In the genomic region with DNA sequence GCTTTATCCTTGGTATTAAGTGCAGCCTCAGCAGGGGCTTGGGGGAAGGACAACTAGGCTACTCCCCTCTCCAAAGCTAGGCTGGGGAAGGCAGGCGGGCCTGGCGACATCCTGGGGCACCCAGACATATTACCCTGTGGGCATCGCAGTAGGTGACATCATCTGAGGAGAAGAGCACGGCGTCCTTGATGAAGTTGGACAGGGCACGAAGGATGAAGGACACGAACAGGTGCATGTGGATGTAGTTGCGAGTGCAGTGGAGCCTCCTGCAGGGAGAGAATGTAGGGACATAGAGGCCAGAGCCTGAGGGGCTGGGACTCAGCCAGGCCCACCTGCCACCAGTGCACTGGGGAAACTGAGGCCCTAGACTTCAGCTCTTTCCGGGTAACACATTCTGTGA, we compare ENCODE assay signal across 21 cellular contexts. TPM values are rescaled to one million over a fixed set of nuclear protein-coding genes. Genes with fewer than 3 reads are reported as not detected.
A peak's percentile ranks its signal among the peaks of the same experiment; 100 is the strongest.
DNase-seq lines count a peak whose midpoint lies in the region; ATAC-seq, FAIRE-seq and TF ChIP-seq lines count a peak whose summit lies in the region.
"Had no signal": no experiment of that assay in that cellular context is flagged by ENCODE, and none has a peak within 500 bp of the region (broad histone marks: within the 10 kb centered on the region; RNA-seq: fewer than 3 reads in every experiment).

No MANE protein-coding gene starts in this region.

- intact Hi-C loops in HepG2 (cut with micrococcal nuclease; ENCODE audit: unreplicated experiment) = no loop called here
- intact Hi-C loops in right lobe of liver (cut with DNase I) = no loop called here
- intact Hi-C loops in dendritic cell treated with granulocyte-macrophage colony-stimulating factor and Interleukin-4, amounts not matched to agents 40 ng/mL and 50 ng/mL, for 4 days (cut with micrococcal nuclease) = no loop called here
- intact Hi-C loops in sigmoid colon (cut with DNase I) = no loop called here

- H3K36me3 ChIP-seq in HepG2 (replicated peaks in 1 of 2; ENCODE audit: control insufficient read depth in 1 of 2, insufficient read depth in 2 of 2, low read length in 2 of 2) = no peaks in the 10 kb centered on the region
- H3K36me3 ChIP-seq in right lobe of liver = no peaks in the 10 kb centered on the region
- H3K36me3 ChIP-seq in sigmoid colon = no peaks in the 10 kb centered on the region

- POLR2A ChIA-PET in HepG2 (lab: Yijun Ruan, JAX) = no interaction called here

- DNase-seq in HepG2 (ENCODE audit: low spot score) (no peak), right lobe of liver (no peak), sigmoid colon (peak; percentile 32), occipital lobe (lab: John Stamatoyannopoulos, UW) (no peak)
- DNase-seq: AML-193; Caco-2; CD4-positive, alpha-beta T cell; H9; IMR-90 had no signal

- TF ChIP-seq CTCF in HepG2 (CRISPR knock-in tag; IDR thresholded peaks at IDR 0.05) (no peak), right lobe of liver (IDR thresholded peaks at IDR 0.05) (no peak), sigmoid colon (IDR thresholded peaks at IDR 0.05) (no peak)

- H3K9ac ChIP-seq in HepG2 (ENCODE audit: insufficient read depth, low read depth, low read length) = no peak overlapping the region

- H3K4me3 ChIP-seq in HepG2 (replicated peaks in 1 of 3; ENCODE audit: insufficient read depth in 1 of 3, low read depth in 2 of 3, low read length in 3 of 3) = no peak overlapping the region
- H3K4me3 ChIP-seq in right lobe of liver = no peak overlapping the region
- no peak overlapping the region for H3K4me3 ChIP-seq in sigmoid colon
- H3K4me3 ChIP-seq: A549 had no signal

- in situ Hi-C loops in HepG2 (cut with HindIII; ENCODE audit: extremely low pct_ligation_motif_present, low pct_unique_long_range_greater_than_20kb) = no loop called here

- TF ChIP-seq RAD21 in HepG2 (CRISPR knock-in tag; IDR thresholded peaks at IDR 0.05) = no peak

- no peaks in the 10 kb centered on the region for H3K36me3 Mint-ChIP-seq in dendritic cell treated with granulocyte-macrophage colony-stimulating factor and Interleukin-4, amounts not matched to agents 40 ng/mL and 50 ng/mL, for 4 days (ENCODE audit: low read depth)

- no peaks in the 10 kb centered on the region for H3K9me3 Mint-ChIP-seq in dendritic cell treated with granulocyte-macrophage colony-stimulating factor and Interleukin-4, amounts not matched to agents 40 ng/mL and 50 ng/mL, for 4 days
- H3K9me3 Mint-ChIP-seq: CD4-positive, alpha-beta T cell; H9 had no signal

- no peak for FAIRE-seq in HepG2 (lab: Jason Lieb, UNC)
- FAIRE-seq: A549, D721Med, G401.6, GM12891, GM19239, H1 had no signal

- no peak overlapping the region for H2AFZ ChIP-seq in HepG2 (ENCODE audit: low read length)

- no peaks in the 10 kb centered on the region for H4K20me1 ChIP-seq in HepG2 (ENCODE audit: insufficient read depth, low read length)

- TF ChIP-seq POLR2A in HepG2 (IDR thresholded peaks at IDR 0.05; ENCODE audit: insufficient read depth in 1 of 2, low read depth in 2 of 2, low read length in 2 of 2) (no peak), right lobe of liver (IDR thresholded peaks at IDR 0.05) (no peak), sigmoid colon (IDR thresholded peaks at IDR 0.05) (no peak)

- H3K4me3 Mint-ChIP-seq in dendritic cell treated with granulocyte-macrophage colony-stimulating factor and Interleukin-4, amounts not matched to agents 40 ng/mL and 50 ng/mL, for 4 days = no peak overlapping the region
- H3K4me3 Mint-ChIP-seq: CD4-positive, alpha-beta T cell; H9 had no signal

- H3K27ac ChIP-seq in HepG2 (ENCODE audit: extremely low read length, insufficient read depth, low read length) (no peak overlapping the region), right lobe of liver (no peak overlapping the region), sigmoid colon (no peak overlapping the region)
- H3K27ac ChIP-seq: 22Rv1, A549, C4-2B, HL-60 had no signal

- H3K4me1 ChIP-seq in HepG2 (ENCODE audit: insufficient read depth, low read length) (peaks cover 17% of the 10 kb centered on the region), right lobe of liver (no peaks in the 10 kb centered on the region), sigmoid colon (no peaks in the 10 kb centered on the region)
- H3K4me1 ChIP-seq: A549, Caco-2 had no signal

- CTCF ChIA-PET in HepG2 (lab: Yijun Ruan, JAX; ENCODE audit: low intra/inter-chr PET ratio, low total read pairs) = no interaction called here

- no peak overlapping the region for H3K4me2 ChIP-seq in HepG2 (ENCODE audit: low read depth, low read length)
- H3K4me2 ChIP-seq: A549 had no signal

- H3K9me3 ChIP-seq in HepG2 (ENCODE audit: low read length) (no peaks in the 10 kb centered on the region), right lobe of liver (no peaks in the 10 kb centered on the region), sigmoid colon (no peaks in the 10 kb centered on the region)
- H3K9me3 ChIP-seq: A549, Caco-2 had no signal

- ATAC-seq in HepG2 (peak; percentile 39), right lobe of liver (no peak), HG02885 (IDR thresholded peaks at IDR 0.05; ENCODE audit: poor library complexity, unreplicated experiment) (no peak)
- no peak for ATAC-seq in activated CD4-positive, CD25-positive, alpha-beta regulatory T cell treated with anti-CD3 and anti-CD28 coated beads, Interleukin-2, amount 50 U/mL, for 24 hours

- peaks cover 8% of the 10 kb centered on the region for H3K27me3 Mint-ChIP-seq in dendritic cell treated with granulocyte-macrophage colony-stimulating factor and Interleukin-4, amounts not matched to agents 40 ng/mL and 50 ng/mL, for 4 days
- H3K27me3 Mint-ChIP-seq: CD4-positive, alpha-beta T cell had no signal

- no peaks in the 10 kb centered on the region for H3K79me2 ChIP-seq in HepG2 (ENCODE audit: insufficient read depth, low read length)

- H3K27me3 ChIP-seq in HepG2 (ENCODE audit: control insufficient read depth in 1 of 2, insufficient read depth in 2 of 2, low read length in 2 of 2) (peaks cover 1 to 38% of the 10 kb centered on the region in 2 experiments; a peak in 4 of 5 replicates), right lobe of liver (no peaks in the 10 kb centered on the region), sigmoid colon (no peaks in the 10 kb centered on the region)

- H3K4me1 Mint-ChIP-seq in dendritic cell treated with granulocyte-macrophage colony-stimulating factor and Interleukin-4, amounts not matched to agents 40 ng/mL and 50 ng/mL, for 4 days (ENCODE audit: low read depth) = peaks cover 18% of the 10 kb centered on the region

- no TSS peak for BruUV-seq in HepG2 (replicated peaks; lab: Mats Ljungman, UMichigan)

- 44% methylated on average over 9 of the region's 9 CpGs for WGBS in HepG2 (ENCODE audit: low lambda C conversion rate)
- no CpG with 5 or more reads among the region's 9 CpGs for WGBS in right lobe of liver (ENCODE audit: insufficient coverage, low coverage, low lambda C conversion rate, missing lambda C conversion rate)
- 93 to 95% methylated on average over 9 of the region's 9 CpGs for WGBS in sigmoid colon, 2 donors

- TF ChIP-seq EP300 in HepG2 (IDR thresholded peaks at IDR 0.05; ENCODE audit: low read depth in 2 of 2, low read length in 2 of 2) = no peak
- no peak for TF ChIP-seq EP300 in HepG2 (CRISPR knock-in tag; IDR thresholded peaks at IDR 0.05; ENCODE audit: borderline replicate concordance)
- no peak for TF ChIP-seq EP300 in sigmoid colon (IDR thresholded peaks at IDR 0.05)

- H3K27ac Mint-ChIP-seq in dendritic cell treated with granulocyte-macrophage colony-stimulating factor and Interleukin-4, amounts not matched to agents 40 ng/mL and 50 ng/mL, for 4 days = peak overlapping the region; percentile 7
- H3K27ac Mint-ChIP-seq: CD4-positive, alpha-beta T cell; H9 had no signal

TF ChIP-seq in HepG2, 621 proteins besides CTCF, POLR2A, EP300 and RAD21 (continues in another document):
- TF ChIP-seq, protein P1, sequence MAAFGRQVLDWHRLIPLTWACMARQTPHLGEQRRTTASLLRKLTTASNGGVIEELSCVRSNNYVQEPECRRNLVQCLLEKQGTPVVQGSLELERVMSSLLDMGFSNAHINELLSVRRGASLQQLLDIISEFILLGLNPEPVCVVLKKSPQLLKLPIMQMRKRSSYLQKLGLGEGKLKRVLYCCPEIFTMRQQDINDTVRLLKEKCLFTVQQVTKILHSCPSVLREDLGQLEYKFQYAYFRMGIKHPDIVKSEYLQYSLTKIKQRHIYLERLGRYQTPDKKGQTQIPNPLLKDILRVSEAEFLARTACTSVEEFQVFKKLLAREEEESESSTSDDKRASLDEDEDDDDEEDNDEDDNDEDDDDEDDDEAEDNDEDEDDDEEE (CRISPR knock-in tag; IDR thresholded peaks at IDR 0.05) = no peak

RNA-seq across cellular contexts. Expression of a gene that starts 32.3 kb away (rescaled TPM):
- total RNA-seq in HepG2 (2016; rRNA removed; fragmentation: Illumina TruSeq; extraction: Trizol) = 23.7 and 37.7 TPM in 2 replicates
- total RNA-seq in HepG2 (2016; cell fraction: cytosol; rRNA removed; fragmentation: Illumina TruSeq; extraction: Trizol; ENCODE audit: low read depth) = 28.9 and 37.4 TPM in 2 replicates
- total RNA-seq in HepG2 (2016; cell fraction: insoluble cytoplasmic fraction; rRNA removed; fragmentation: Illumina TruSeq; extraction: Trizol) = 22.3 and 38.3 TPM in 2 replicates
- total RNA-seq in HepG2 (2016; cell fraction: membrane; rRNA removed; fragmentation: Illumina TruSeq; extraction: Trizol) = 42.2 and 48.4 TPM in 2 replicates
- total RNA-seq in HepG2 (2016; cell fraction: nucleus; rRNA removed; fragmentation: Illumina TruSeq; extraction: Trizol) = 34.2 and 36.8 TPM in 2 replicates
- 115 and 141 TPM in 2 replicates for polyA plus RNA-seq in HepG2 (2011; rRNA removed)
- polyA plus RNA-seq in HepG2 (2011; cell fraction: cytosol; rRNA removed) = 117 and 121 TPM in 2 replicates
- polyA plus RNA-seq in HepG2 (2011; cell fraction: nucleus; rRNA removed) = 112 and 119 TPM in 2 replicates
- polyA plus RNA-seq in HepG2 (2012) = 79.4 and 99.6 TPM in 2 replicates
- 35.8 and 51.6 TPM in 2 replicates for polyA plus RNA-seq in HepG2 (2016; cell fraction: cytosol; fragmentation: Illumina TruSeq; extraction: Trizol; ENCODE audit: low read depth)
- 29.9 and 33.6 TPM in 2 replicates for polyA plus RNA-seq in HepG2 (2016; cell fraction: insoluble cytoplasmic fraction; fragmentation: Illumina TruSeq; extraction: Trizol; ENCODE audit: low read depth)
- polyA plus RNA-seq in HepG2 (2016; cell fraction: membrane; fragmentation: Illumina TruSeq; extraction: Trizol; ENCODE audit: low read depth) = 42.8 and 53.0 TPM in 2 replicates
- polyA plus RNA-seq in HepG2 (2016; cell fraction: nucleus; fragmentation: Illumina TruSeq; extraction: Trizol; ENCODE audit: insufficient read depth, low read depth) = 58.5 and 61.9 TPM in 2 replicates
- polyA minus RNA-seq in HepG2 (2011; rRNA and poly(A)+ RNA removed; ENCODE audit: low replicate concordance) = 8.6 and 130 TPM in 2 replicates
- polyA minus RNA-seq in HepG2 (2011; cell fraction: cytosol; rRNA and poly(A)+ RNA removed) = 23.8 and 26.3 TPM in 2 replicates
- 72.6 and 73.7 TPM in 2 replicates for polyA minus RNA-seq in HepG2 (2011; cell fraction: nucleus; rRNA and poly(A)+ RNA removed)
- 10 to 100 TPM; 37.3 to 96.6 (median 73.5) TPM for total RNA-seq in right lobe of liver
- total RNA-seq in sigmoid colon = 1 to 10 TPM in 3 of 4 donors, under 1 TPM in 1; 0.55 to 6.1 (median 2.6) TPM
- 10 to 100 TPM; 45.0 to 96.9 (median 69.7) TPM for polyA plus RNA-seq in sigmoid colon
- total RNA-seq in occipital lobe = not detected
- total RNA-seq: CD4-positive, alpha-beta T cell had no signal
